ENCODE assay signal across 18 cellular contexts in the genomic region with DNA sequence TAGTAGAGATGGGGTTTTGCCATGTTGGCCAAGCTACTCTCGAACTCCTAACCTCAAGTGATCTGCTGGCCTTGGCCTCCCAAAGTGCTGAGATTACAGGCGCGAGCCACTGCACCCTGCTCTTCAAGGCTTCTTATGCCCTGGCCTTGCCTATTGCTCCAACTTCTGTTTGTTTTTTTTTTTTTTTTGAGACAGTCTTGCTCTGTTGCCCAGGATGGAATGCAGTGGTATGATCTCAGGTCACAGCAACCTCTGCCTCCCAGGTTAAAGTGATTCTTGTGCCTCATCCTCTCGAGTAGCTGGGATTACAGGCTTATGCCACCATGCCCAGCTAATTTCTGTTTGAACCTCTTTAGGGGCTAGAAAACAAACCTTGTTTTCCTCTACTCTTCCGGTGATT. TPM values are rescaled to one million over a fixed set of nuclear protein-coding genes. Genes with fewer than 3 reads are reported as not detected.
DNase-seq lines count a peak whose midpoint lies in the region; ATAC-seq and TF ChIP-seq lines count a peak whose summit lies in the region.
"Had no signal": no experiment of that assay in that cellular context is flagged by ENCODE, and none has a peak within 500 bp of the region (broad histone marks: within the 10 kb centered on the region; RNA-seq: fewer than 3 reads in every experiment).

No MANE protein-coding gene starts in this region.

- H3K36me3 Mint-ChIP-seq in CD4-positive, alpha-beta T cell (ENCODE audit: low read depth) = no peaks in the 10 kb centered on the region
- H3K36me3 Mint-ChIP-seq in chondrocyte (ENCODE audit: low read depth) = no peaks in the 10 kb centered on the region
- H3K36me3 Mint-ChIP-seq: CD4-positive, alpha-beta memory T cell had no signal

- no peak overlapping the region for H3K27ac Mint-ChIP-seq in CD4-positive, alpha-beta T cell
- no peak overlapping the region for H3K27ac Mint-ChIP-seq in chondrocyte (ENCODE audit: unreplicated experiment)
- H3K27ac Mint-ChIP-seq: HFFc6 had no signal

- no peak for ATAC-seq in CD4-positive, alpha-beta T cell (ENCODE audit: poor library complexity)
- ATAC-seq in left lung = peak; percentile 59
- no peak for ATAC-seq in foreskin keratinocyte
- ATAC-seq in GM21619 (IDR thresholded peaks at IDR 0.05; ENCODE audit: unreplicated experiment) = no peak
- ATAC-seq: HCT116 had no signal

- in situ Hi-C loops in Caki2 (cut with HindIII; ENCODE audit: low pct_unique_long_range_greater_than_20kb, low sequenced_read_pairs) = no loop called here

- no peaks in the 10 kb centered on the region for H3K27me3 ChIP-seq in CD4-positive, alpha-beta T cell (ENCODE audit: control insufficient read depth, insufficient read depth, low read length)
- H3K27me3 ChIP-seq in left lung (no peaks in the 10 kb centered on the region), foreskin keratinocyte (no peaks in the 10 kb centered on the region)
- H3K27me3 ChIP-seq: BE2C had no signal

- no peaks in the 10 kb centered on the region for H3K9me3 Mint-ChIP-seq in CD4-positive, alpha-beta T cell
- no peaks in the 10 kb centered on the region for H3K9me3 Mint-ChIP-seq in chondrocyte (ENCODE audit: low read depth)
- H3K9me3 Mint-ChIP-seq: CD4-positive, alpha-beta memory T cell; HFFc6 had no signal

- H3K9me3 ChIP-seq in CD4-positive, alpha-beta T cell (ENCODE audit: control insufficient read depth, low read length) = no peaks in the 10 kb centered on the region
- H3K9me3 ChIP-seq in left lung = no peaks in the 10 kb centered on the region
- H3K9me3 ChIP-seq: BE2C had no signal

- DNase-seq in CD4-positive, alpha-beta T cell = no peak
- peak; percentile 44 for DNase-seq in Caki2 (ENCODE audit: low read depth)
- peak; percentile 22 for DNase-seq in chondrocyte (ENCODE audit: low spot score)
- no peak for DNase-seq in left lung
- DNase-seq in stimulated activated CD4-positive, alpha-beta T cell treated with anti-CD3 and anti-CD28 coated beads, Interleukin-2, amount 100 ng/mL, for 48 hours = no peak
- DNase-seq in foreskin keratinocyte = no peak
- DNase-seq: ACHN; BE2C; Calu3; CD4-positive, alpha-beta memory T cell; GDM1; GOT3; H7; HFFc6 had no signal

- H3K36me3 ChIP-seq in left lung = no peaks in the 10 kb centered on the region
- H3K36me3 ChIP-seq: BE2C had no signal

- H3K4me3 ChIP-seq in left lung = no peak overlapping the region

- no peaks in the 10 kb centered on the region for H3K27me3 Mint-ChIP-seq in CD4-positive, alpha-beta T cell
- peaks cover 6% of the 10 kb centered on the region for H3K27me3 Mint-ChIP-seq in chondrocyte (ENCODE audit: low read depth)
- H3K27me3 Mint-ChIP-seq: CD4-positive, alpha-beta memory T cell had no signal

- POLR2A ChIA-PET in CD4-positive, alpha-beta T cell (lab: Charles Lee) = no interaction called here

- peaks cover 1% of the 10 kb centered on the region for H3K4me1 Mint-ChIP-seq in CD4-positive, alpha-beta T cell (ENCODE audit: low read depth)
- peaks cover 5% of the 10 kb centered on the region for H3K4me1 Mint-ChIP-seq in chondrocyte (ENCODE audit: low read depth)

- intact Hi-C loops in CD4-positive, alpha-beta T cell (cut with DNase I, micrococcal nuclease) = no loop called here
- intact Hi-C loops in left lung (cut with DNase I) = no loop called here

- H3K27ac ChIP-seq in CD4-positive, alpha-beta T cell (ENCODE audit: low read depth, low read length) = no peak overlapping the region
- no peak overlapping the region for H3K27ac ChIP-seq in left lung
- no peak overlapping the region for H3K27ac ChIP-seq in foreskin keratinocyte
- H3K27ac ChIP-seq: C4-2B, KMS-11 had no signal

- CTCF ChIA-PET in CD4-positive, alpha-beta T cell (lab: Charles Lee) = no interaction called here

- H3K4me3 Mint-ChIP-seq in CD4-positive, alpha-beta T cell = peak overlapping the region; percentile 55
- H3K4me3 Mint-ChIP-seq in chondrocyte (ENCODE audit: unreplicated experiment) = no peak overlapping the region
- H3K4me3 Mint-ChIP-seq: CD4-positive, alpha-beta memory T cell; HFFc6 had no signal

- TF ChIP-seq CTCF in CD4-positive, alpha-beta T cell (IDR thresholded peaks at IDR 0.05) = no peak
- TF ChIP-seq CTCF in chondrocyte (IDR thresholded peaks at IDR 0.05) (no peak), left lung (IDR thresholded peaks at IDR 0.05) (no peak), foreskin keratinocyte (conservative IDR thresholded peaks at IDR 0.05) (no peak)

- H3K4me1 ChIP-seq in left lung (peaks cover 0 to 1% of the 10 kb centered on the region in 2 donors), foreskin keratinocyte (no peaks in the 10 kb centered on the region)
- H3K4me1 ChIP-seq: BE2C had no signal

RNA-seq across cellular contexts. Expression of a gene that starts 6.0 kb away (rescaled TPM):
- 10 to 100 TPM; 59.6 to 63.0 TPM for total RNA-seq in CD4-positive, alpha-beta T cell
- 29.9 and 31.2 TPM in 2 replicates for total RNA-seq in Caki2 (2014; rRNA removed; shearing (Covaris generic); ENCODE audit: low replicate concordance)
- total RNA-seq in chondrocyte (31.0 to 40.9 TPM (median 34.7 TPM) in 3 replicates), left lung (10 to 100 TPM; 37.0 to 41.1 TPM), foreskin keratinocyte (14.9 and 16.3 TPM in 2 replicates)
- polyA plus RNA-seq in foreskin keratinocyte = 19.3 and 20.0 TPM in 2 replicates

RNA-seq across cellular contexts. Expression of a gene that starts 39.6 kb away (rescaled TPM):
- not detected for total RNA-seq in CD4-positive, alpha-beta T cell
- total RNA-seq in Caki2 (2014; rRNA removed; shearing (Covaris generic); ENCODE audit: low replicate concordance) = 0.03 TPM in 1 of 2 replicates, not detected in the other
- total RNA-seq in chondrocyte (not detected in 3 replicates), left lung (not detected), foreskin keratinocyte (not detected in 2 replicates)
- not detected in 2 replicates for polyA plus RNA-seq in foreskin keratinocyte
- total RNA-seq: Calu3; CD4-positive, alpha-beta memory T cell; HFFc6 had no signal
- polyA plus RNA-seq: CD4-positive, alpha-beta memory T cell had no signal

Comparison
In these comparisons a context has a peak if more than half of its experiments do, and no peak if none do; other contexts are left out.
1. DNase-seq: peak in Caki2 (single experiment) and chondrocyte (single experiment); none in CD4-positive, alpha-beta T cell (0 of 10), left lung (0 of 2), stimulated activated CD4-positive, alpha-beta T cell treated with anti-CD3 and anti-CD28 coated beads, Interleukin-2, amount 100 ng/mL, for 48 hours (0 of 2) and foreskin keratinocyte (0 of 2).